Comparison of ENCODE assay signal across 18 cellular contexts in genomic region chr6:24879351-24879750, GRCh38. TPM values are rescaled to one million over a fixed set of nuclear protein-coding genes. Genes with fewer than 3 reads are reported as not detected.
DNase-seq lines count a peak whose midpoint lies in the region; ATAC-seq lines count a peak whose summit lies in the region.
"Had no signal": no experiment of that assay in that cellular context is flagged by ENCODE, and none has a peak within 500 bp of the region (broad histone marks: within the 10 kb centered on the region; RNA-seq: fewer than 3 reads in every experiment).

No MANE protein-coding gene starts in this region.

- ATAC-seq in stimulated activated naive CD8-positive, alpha-beta T cell treated with anti-CD3 and anti-CD28 coated beads, Interleukin-15, Interleukin-2, amounts not matched to agents 100 U/mL and 50 U/mL, for 24 hours: no peak
- ATAC-seq in T-helper 17 cell (no peak), GM18870 (IDR thresholded peaks at IDR 0.05; ENCODE audit: unreplicated experiment) (no peak)

- peak overlapping the region; percentile 56 for H3K27ac Mint-ChIP-seq in stimulated activated naive CD8-positive, alpha-beta T cell treated with anti-CD3 and anti-CD28 coated beads, Interleukin-15, Interleukin-2, amounts not matched to agents 100 ng/mL and 50 ng/mL, for 24 hours
- peak overlapping the region; percentile 93 for H3K27ac Mint-ChIP-seq in T-helper 17 cell
- H3K27ac Mint-ChIP-seq: neural progenitor cell had no signal

- peaks cover 3% of the 10 kb centered on the region for H3K9me3 ChIP-seq in T-helper 17 cell (ENCODE audit: control insufficient read depth, low read length, poor library complexity, severe bottlenecking)
- H3K9me3 ChIP-seq: adrenal gland had no signal

- peaks cover 89% of the 10 kb centered on the region for H3K4me1 Mint-ChIP-seq in stimulated activated naive CD8-positive, alpha-beta T cell treated with anti-CD3 and anti-CD28 coated beads, Interleukin-15, Interleukin-2, amounts not matched to agents 100 ng/mL and 50 ng/mL, for 24 hours (ENCODE audit: low read depth)
- peaks cover 51% of the 10 kb centered on the region for H3K4me1 Mint-ChIP-seq in T-helper 17 cell

- peaks cover 66% of the 10 kb centered on the region for H3K36me3 Mint-ChIP-seq in stimulated activated naive CD8-positive, alpha-beta T cell treated with anti-CD3 and anti-CD28 coated beads, Interleukin-15, Interleukin-2, amounts not matched to agents 100 ng/mL and 50 ng/mL, for 24 hours (ENCODE audit: low read depth)
- peaks cover 7% of the 10 kb centered on the region for H3K36me3 Mint-ChIP-seq in T-helper 17 cell (ENCODE audit: low read depth)
- H3K36me3 Mint-ChIP-seq: neural progenitor cell had no signal

- H3K4me3 Mint-ChIP-seq in stimulated activated naive CD8-positive, alpha-beta T cell treated with anti-CD3 and anti-CD28 coated beads, Interleukin-15, Interleukin-2, amounts not matched to agents 100 ng/mL and 50 ng/mL, for 24 hours: no peak overlapping the region
- no peak overlapping the region for H3K4me3 Mint-ChIP-seq in T-helper 17 cell
- H3K4me3 Mint-ChIP-seq: neural progenitor cell had no signal

- peaks cover 12% of the 10 kb centered on the region for H3K9me3 Mint-ChIP-seq in stimulated activated naive CD8-positive, alpha-beta T cell treated with anti-CD3 and anti-CD28 coated beads, Interleukin-15, Interleukin-2, amounts not matched to agents 100 ng/mL and 50 ng/mL, for 24 hours

- H3K27me3 Mint-ChIP-seq in stimulated activated naive CD8-positive, alpha-beta T cell treated with anti-CD3 and anti-CD28 coated beads, Interleukin-15, Interleukin-2, amounts not matched to agents 100 ng/mL and 50 ng/mL, for 24 hours: no peaks in the 10 kb centered on the region
- H3K27me3 Mint-ChIP-seq in T-helper 17 cell: no peaks in the 10 kb centered on the region

- DNase-seq in stimulated activated naive CD8-positive, alpha-beta T cell treated with anti-CD3 and anti-CD28 coated beads, Interleukin-15, Interleukin-2, amounts not matched to agents 100 U/mL and 50 U/mL, for 24 hours: no peak
- DNase-seq in T-helper 17 cell (no peak), islet precursor cell (peak; percentile 84), Ammon's horn (ENCODE audit: low spot score) (no peak), DMS 273 (lab: John Stamatoyannopoulos, UW; ENCODE audit: unreplicated experiment) (no peak), 8988T (no peak)
- DNase-seq: activated CD4-positive, CD25-positive, alpha-beta regulatory T cell treated with anti-CD3 and anti-CD28 coated beads, Interleukin-2, amount 50 U/mL, for 72 hours; adrenal gland; esophagus squamous epithelium; mammary epithelial cell; MV-4-11; NCI-H1930; NCI-H510A; SIG-M5; T-helper 9 cell had no signal

RNA-seq across cellular contexts. Expression of gene RIPOR2, which starts 56.4 kb away (rescaled TPM):
- 100 to 1,000 TPM; 296 to 364 TPM for total RNA-seq in T-helper 17 cell
